ENCODE assay signal across 35 cellular contexts in the genomic region with DNA sequence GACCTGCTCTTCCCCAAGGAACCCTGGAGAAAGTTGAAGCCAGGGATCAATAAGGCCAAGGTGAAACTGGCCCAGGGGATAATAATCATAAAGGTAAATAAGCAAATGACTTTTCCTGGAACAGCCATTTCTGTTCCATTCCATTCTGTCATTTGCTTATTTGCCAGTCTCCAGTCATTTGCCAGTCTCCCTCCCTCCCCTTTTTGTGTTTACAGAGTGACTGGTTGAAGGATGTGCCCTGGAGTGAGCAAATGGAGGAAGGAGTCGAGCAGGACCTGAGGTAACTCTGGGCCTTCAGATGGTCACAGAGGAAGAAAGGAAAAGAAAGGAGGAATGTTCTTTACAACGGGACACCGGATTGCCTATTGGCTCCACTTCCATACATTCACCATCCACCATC. TPM values are rescaled to one million over a fixed set of nuclear protein-coding genes. Genes with fewer than 3 reads are reported as not detected.
"Had no signal": no experiment of that assay in that cellular context is flagged by ENCODE, and none has a peak within 500 bp of the region (broad histone marks: within the 10 kb centered on the region; RNA-seq: fewer than 3 reads in every experiment).

No MANE protein-coding gene starts in this region.

- H3K27ac ChIP-seq: coronary artery, esophagus muscularis mucosa, foreskin keratinocyte, gastrocnemius medialis, heart left ventricle, WERI-Rb-1 had no signal

- FAIRE-seq: astrocyte had no signal

- H3K9me3 Mint-ChIP-seq: activated B cell treated with CpG ODN at 0.5 μM for 24 hours; activated CD8-positive, alpha-beta T cell treated with anti-CD3 and anti-CD28 coated beads for 36 hours; activated T-cell treated with anti-CD3 and anti-CD28 coated beads, Interleukin-2, amount 50 U/mL, for 4 hours; activated T-helper 17 cell treated with anti-CD3 and anti-CD28 coated beads, Interleukin-2, amount 50 U/mL, for 72 hours; central memory CD8-positive, alpha-beta T cell; effector memory CD8-positive, alpha-beta T cell; T-helper 1 cell treated with Interleukin-12 subunit alpha and Interleukin-12 subunit beta and Interleukin-4 antibody, amounts not matched to agents 30 μg/mL and 1 μg/mL, for 36 hours had no signal

- DNase-seq: activated B cell treated with CpG ODN at 0.5 μM for 24 hours; activated CD4-positive, alpha-beta T cell treated with anti-CD3 and anti-CD28 coated beads for 48 hours; activated CD4-positive, alpha-beta T cell treated with anti-CD3 and anti-CD28 coated beads, Interleukin-2, amount 50 U/mL, for 1 hour; activated CD4-positive, alpha-beta T cell treated with anti-CD3 and anti-CD28 coated beads, Interleukin-2, amount 50 U/mL, for 48 hours; activated CD8-positive, alpha-beta memory T cell treated with anti-CD3 and anti-CD28 coated beads for 24 hours; activated CD8-positive, alpha-beta T cell treated with anti-CD3 and anti-CD28 coated beads for 36 hours; activated effector memory CD4-positive, alpha-beta T cell treated with Interleukin-2 at 50 U/mL for 16 hours; activated gamma-delta T cell treated with Interleukin-2 at 50 U/mL for 16 hours; activated naive CD4-positive, alpha-beta T cell treated with anti-CD3 and anti-CD28 coated beads, Interleukin-2, amount 50 U/mL, for 16 hours; activated naive CD4-positive, alpha-beta T cell treated with Interleukin-2 at 50 U/mL for 16 hours; activated T-cell treated with anti-CD3 and anti-CD28 coated beads, Interleukin-2, amount 50 U/mL, for 4 hours; amniotic stem cell; anterior cingulate cortex; dermis blood vessel endothelial cell; effector CD4-positive, alpha-beta T cell; effector memory CD8-positive, alpha-beta T cell; erythroblast; foreskin keratinocyte; gastrocnemius medialis; glutamatergic neuron; heart left ventricle; T-helper 9 cell; WERI-Rb-1 had no signal

- H3K4me3 ChIP-seq: coronary artery, esophagus muscularis mucosa, gastrocnemius medialis, heart left ventricle had no signal

- H3K27me3 Mint-ChIP-seq: activated naive CD8-positive, alpha-beta T cell had no signal

- H3K4me1 Mint-ChIP-seq: activated B cell treated with CpG ODN at 0.5 μM for 24 hours; activated T-helper 17 cell treated with anti-CD3 and anti-CD28 coated beads, Interleukin-2, amount 50 U/mL, for 72 hours; central memory CD8-positive, alpha-beta T cell had no signal

- H3K4me3 Mint-ChIP-seq: activated B cell treated with CpG ODN at 0.5 μM for 24 hours; activated CD8-positive, alpha-beta T cell treated with anti-CD3 and anti-CD28 coated beads for 36 hours; activated naive CD8-positive, alpha-beta T cell; activated T-cell treated with anti-CD3 and anti-CD28 coated beads, Interleukin-2, amount 50 U/mL, for 4 hours; activated T-helper 17 cell treated with anti-CD3 and anti-CD28 coated beads, Interleukin-2, amount 50 U/mL, for 72 hours; central memory CD8-positive, alpha-beta T cell; effector memory CD8-positive, alpha-beta T cell; T-helper 1 cell treated with Interleukin-12 subunit alpha and Interleukin-12 subunit beta and Interleukin-4 antibody, amounts not matched to agents 30 μg/mL and 1 μg/mL, for 36 hours had no signal

- H3K27ac Mint-ChIP-seq: activated B cell treated with CpG ODN at 0.5 μM for 24 hours; activated CD8-positive, alpha-beta T cell treated with anti-CD3 and anti-CD28 coated beads for 36 hours; activated naive CD8-positive, alpha-beta T cell; activated T-helper 17 cell treated with anti-CD3 and anti-CD28 coated beads, Interleukin-2, amount 50 U/mL, for 72 hours; effector memory CD8-positive, alpha-beta T cell; T-helper 1 cell treated with Interleukin-12 subunit alpha and Interleukin-12 subunit beta and Interleukin-4 antibody, amounts not matched to agents 30 μg/mL and 1 μg/mL, for 36 hours had no signal

- H3K27me3 ChIP-seq: esophagus muscularis mucosa, gastrocnemius medialis had no signal

- H3K36me3 Mint-ChIP-seq: activated naive CD8-positive, alpha-beta T cell had no signal

- H3K9me3 ChIP-seq: esophagus muscularis mucosa, gastrocnemius medialis, heart left ventricle had no signal

- H3K4me1 ChIP-seq: esophagus muscularis mucosa, foreskin keratinocyte, heart left ventricle had no signal

- ATAC-seq: activated CD4-positive, CD25-positive, alpha-beta regulatory T cell treated with anti-CD3 and anti-CD28 coated beads, Interleukin-2, amount 50 U/mL, for 24 hours; activated CD8-positive, alpha-beta T cell treated with anti-CD3 and anti-CD28 coated beads for 36 hours; activated T-cell treated with anti-CD3 and anti-CD28 coated beads, Interleukin-2, amount 50 U/mL, for 4 hours; activated T-helper 17 cell treated with anti-CD3 and anti-CD28 coated beads, Interleukin-2, amount 50 U/mL, for 72 hours; effector memory CD8-positive, alpha-beta T cell; foreskin keratinocyte; gastrocnemius medialis; heart left ventricle had no signal

- H3K36me3 ChIP-seq: esophagus muscularis mucosa, gastrocnemius medialis, heart left ventricle, WERI-Rb-1 had no signal

RNA-seq across cellular contexts. Expression of a gene that starts 17.8 kb away (rescaled TPM):
- total RNA-seq: activated B cell treated with CpG ODN at 0.5 μM for 24 hours; activated CD8-positive, alpha-beta T cell treated with anti-CD3 and anti-CD28 coated beads for 36 hours; activated T-cell treated with anti-CD3 and anti-CD28 coated beads, Interleukin-2, amount 50 U/mL, for 4 hours; activated T-helper 17 cell treated with anti-CD3 and anti-CD28 coated beads, Interleukin-2, amount 50 U/mL, for 72 hours; astrocyte; cardiac septum; cerebellum; dermis blood vessel endothelial cell; esophagus muscularis mucosa; foreskin keratinocyte; gastrocnemius medialis; heart left ventricle; T-helper 2 cell treated with Interferon-gamma antibody and Interleukin-4, amounts not matched to agents 100 ng/mL and 5 ng/mL, for 36 hours had no signal
- polyA plus RNA-seq: adipose tissue, foreskin keratinocyte, heart left ventricle had no signal

RNA-seq across cellular contexts. Expression of a gene that starts 31.3 kb away (rescaled TPM):
- total RNA-seq: activated B cell treated with CpG ODN at 0.5 μM for 24 hours; activated CD8-positive, alpha-beta T cell treated with anti-CD3 and anti-CD28 coated beads for 36 hours; activated T-cell treated with anti-CD3 and anti-CD28 coated beads, Interleukin-2, amount 50 U/mL, for 4 hours; activated T-helper 17 cell treated with anti-CD3 and anti-CD28 coated beads, Interleukin-2, amount 50 U/mL, for 72 hours; astrocyte; cardiac septum; cerebellum; dermis blood vessel endothelial cell; esophagus muscularis mucosa; foreskin keratinocyte; gastrocnemius medialis; heart left ventricle; T-helper 2 cell treated with Interferon-gamma antibody and Interleukin-4, amounts not matched to agents 100 ng/mL and 5 ng/mL, for 36 hours had no signal
- polyA plus RNA-seq: adipose tissue, foreskin keratinocyte, heart left ventricle had no signal
